Comparison of ENCODE assay signal across 9 cellular contexts in genomic region chr2:39780825-39781600, GRCh38. TPM values are rescaled to one million over a fixed set of nuclear protein-coding genes. Genes with fewer than 3 reads are reported as not detected.
DNase-seq lines count a peak whose midpoint lies in the region; ATAC-seq and TF ChIP-seq lines count a peak whose summit lies in the region.
"Had no signal": no experiment of that assay in that cellular context is flagged by ENCODE, and none has a peak within 500 bp of the region (broad histone marks: within the 10 kb centered on the region; RNA-seq: fewer than 3 reads in every experiment).

No MANE protein-coding gene starts in this region.

- TF ChIP-seq CTCF in fibroblast of villous mesenchyme (IDR thresholded peaks at IDR 0.05; ENCODE audit: insufficient read depth, low read depth, low read length): no peak

- peaks cover 4% of the 10 kb centered on the region for H3K27me3 Mint-ChIP-seq in activated CD4-positive, alpha-beta T cell treated with anti-CD3 and anti-CD28 coated beads, Interleukin-2, amount 10 ng/mL, durations not matched to agents 24 days and 14 days
- no peaks in the 10 kb centered on the region for H3K27me3 Mint-ChIP-seq in stimulated activated memory B cell treated with anti-CD40 and anti-IgM and Interleukin-4, amounts not matched to agents 10 μg/mL and 1 μg/mL and 100 μg/mL, for 72 hours

- intact Hi-C loops in activated CD4-positive, alpha-beta T cell treated with anti-CD3 and anti-CD28 coated beads, Interleukin-2, amount 10 ng/mL, durations not matched to agents 24 days and 14 days (cut with micrococcal nuclease): no loop called here

- H3K4me1 Mint-ChIP-seq in activated CD4-positive, alpha-beta T cell treated with anti-CD3 and anti-CD28 coated beads, Interleukin-2, amount 10 ng/mL, durations not matched to agents 24 days and 14 days: peaks cover 36% of the 10 kb centered on the region
- peaks cover 51% of the 10 kb centered on the region for H3K4me1 Mint-ChIP-seq in stimulated activated memory B cell treated with anti-CD40 and anti-IgM and Interleukin-4, amounts not matched to agents 10 μg/mL and 1 μg/mL and 100 μg/mL, for 72 hours

- H3K36me3 Mint-ChIP-seq in activated CD4-positive, alpha-beta T cell treated with anti-CD3 and anti-CD28 coated beads, Interleukin-2, amount 10 ng/mL, durations not matched to agents 24 days and 14 days (ENCODE audit: low read depth): peaks cover 14% of the 10 kb centered on the region
- no peaks in the 10 kb centered on the region for H3K36me3 Mint-ChIP-seq in stimulated activated memory B cell treated with anti-CD40 and anti-IgM and Interleukin-4, amounts not matched to agents 10 μg/mL and 1 μg/mL and 100 μg/mL, for 72 hours

- in situ Hi-C loops in SK-MEL-5 (cut with HindIII; ENCODE audit: low pct_unique_long_range_greater_than_20kb, low sequenced_read_pairs): no loop called here

- peak overlapping the region; percentile 72 for H3K27ac Mint-ChIP-seq in activated CD4-positive, alpha-beta T cell treated with anti-CD3 and anti-CD28 coated beads, Interleukin-2, amount 10 ng/mL, durations not matched to agents 24 days and 14 days
- no peak overlapping the region for H3K27ac Mint-ChIP-seq in stimulated activated memory B cell treated with anti-CD40 and anti-IgM and Interleukin-4, amounts not matched to agents 10 μg/mL and 1 μg/mL and 100 μg/mL, for 72 hours

- ATAC-seq in stimulated activated memory B cell treated with anti-CD40 and anti-IgM and Interleukin-4, amounts not matched to agents 10 μg/mL and 1 μg/mL and 100 μg/mL, for 72 hours: no peak
- ATAC-seq: PC-3 had no signal

- peak overlapping the region; percentile 63 for H3K4me3 Mint-ChIP-seq in activated CD4-positive, alpha-beta T cell treated with anti-CD3 and anti-CD28 coated beads, Interleukin-2, amount 10 ng/mL, durations not matched to agents 24 days and 14 days
- peak overlapping the region; percentile 11 for H3K4me3 Mint-ChIP-seq in stimulated activated memory B cell treated with anti-CD40 and anti-IgM and Interleukin-4, amounts not matched to agents 10 μg/mL and 1 μg/mL and 100 μg/mL, for 72 hours

- H3K9me3 Mint-ChIP-seq in activated CD4-positive, alpha-beta T cell treated with anti-CD3 and anti-CD28 coated beads, Interleukin-2, amount 10 ng/mL, durations not matched to agents 24 days and 14 days: no peaks in the 10 kb centered on the region
- no peaks in the 10 kb centered on the region for H3K9me3 Mint-ChIP-seq in stimulated activated memory B cell treated with anti-CD40 and anti-IgM and Interleukin-4, amounts not matched to agents 10 μg/mL and 1 μg/mL and 100 μg/mL, for 72 hours

- DNase-seq in activated CD4-positive, alpha-beta T cell treated with anti-CD3 and anti-CD28 coated beads, Interleukin-2, amount 10 ng/mL, durations not matched to agents 24 days and 14 days: peak; percentile 64
- DNase-seq in activated CD4-positive, alpha-beta T cell treated with anti-CD3 and anti-CD28 coated beads for 1 hour: no peak
- DNase-seq in SK-MEL-5 (ENCODE audit: low read depth, low spot score): peak; percentile 7
- DNase-seq in fibroblast of villous mesenchyme (ENCODE audit: low read depth): peak; percentile 32
- no peak for DNase-seq in NCI-H774 (lab: John Stamatoyannopoulos, UW)
- no peak for DNase-seq in mucosa of gallbladder (ENCODE audit: low spot score)
- DNase-seq in DMS114 treated with DMSO at 0.1 percent for 48 hours (lab: John Stamatoyannopoulos, UW; ENCODE audit: unreplicated experiment): no peak
- DNase-seq: PC-3 had no signal

- peak overlapping the region; percentile 22 for H3K4me3 ChIP-seq in fibroblast of villous mesenchyme (ENCODE audit: low read depth, low read length)

RNA-seq across cellular contexts. Expression of gene THUMPD2, which starts 2.0 kb away (rescaled TPM):
- total RNA-seq in activated CD4-positive, alpha-beta T cell treated with anti-CD3 and anti-CD28 coated beads, Interleukin-2, amount 10 ng/mL, durations not matched to agents 24 days and 14 days: 19.2 and 20.5 TPM in 2 replicates
- 12.1 and 14.7 TPM in 2 replicates for total RNA-seq in SK-MEL-5 (2014; rRNA removed; shearing (Covaris generic))
- 6.8 and 9.0 TPM in 2 replicates for polyA plus RNA-seq in SK-MEL-5 (2015; cell fraction: cytosol; rRNA removed)
- polyA plus RNA-seq in SK-MEL-5 (2015; cell fraction: nucleus; rRNA removed): 43.6 and 56.9 TPM in 2 replicates
- total RNA-seq in fibroblast of villous mesenchyme (8.1 and 10.8 TPM in 2 replicates), mucosa of gallbladder (6.2 TPM)

Comparison
In these comparisons a context has a peak if more than half of its experiments do, and no peak if none do; other contexts are left out.
1. DNase-seq: peak in activated CD4-positive, alpha-beta T cell treated with anti-CD3 and anti-CD28 coated beads, Interleukin-2, amount 10 ng/mL, durations not matched to agents 24 days and 14 days (single experiment), SK-MEL-5 (single experiment) and fibroblast of villous mesenchyme (single experiment); none in activated CD4-positive, alpha-beta T cell treated with anti-CD3 and anti-CD28 coated beads for 1 hour (single experiment), NCI-H774 (single experiment), mucosa of gallbladder (single experiment) and DMS114 treated with DMSO at 0.1 percent for 48 hours (single experiment).